8 cellular contexts compared by ENCODE assay signal in genomic region chr7:44123190-44124003, GRCh38. TPM values are rescaled to one million over a fixed set of nuclear protein-coding genes. Genes with fewer than 3 reads are reported as not detected.
DNase-seq lines count a peak whose midpoint lies in the region; ATAC-seq and TF ChIP-seq lines count a peak whose summit lies in the region.

Gene POLD2, minus strand, starts transcription at chr7:44123548. Its CDS starts 1,495 bp downstream, at chr7:44122053.

- in situ Hi-C loops in KBM-7 (cut with MboI; ENCODE audit: low pct_unique_long_range_greater_than_20kb, low sequenced_read_pairs) = no loop called here

- H3K9me3 ChIP-seq in muscle layer of duodenum (ENCODE audit: control insufficient read depth in 1 of 2, low read length in 2 of 2) = peaks cover 0 to 4% of the 10 kb centered on the region in 2 donors

- DNase-seq in DMS53 (lab: John Stamatoyannopoulos, UW) (peak; percentile 99), KBM-7 (peak; percentile 97)
- peak; percentile 99 for DNase-seq in activated T-cell treated with anti-CD3 and anti-CD28 coated beads, Interleukin-2, amount 50 U/mL, for 48 hours
- DNase-seq in stimulated activated CD8-positive, alpha-beta memory T cell treated with anti-CD3 and anti-CD28 coated beads, Interleukin-7, amount 100 ng/mL, for 4 hours (ENCODE audit: low read depth in 2 of 2) = peak; percentile 94 to 99

- H3K27ac ChIP-seq in muscle layer of duodenum (ENCODE audit: low read length) = peak within 1 kb of the TSS; percentile 80

- H3K4me3 ChIP-seq in muscle layer of duodenum (ENCODE audit: low read depth in 1 of 2, low read length in 2 of 2) = peak within 1 kb of the TSS; percentile 69 to 81

- H3K36me3 ChIP-seq in muscle layer of duodenum (ENCODE audit: control insufficient read depth in 1 of 2, insufficient read depth in 2 of 2, low read length in 2 of 2) = peaks cover 5 to 19% of the 10 kb centered on the region in 2 donors

- ATAC-seq in GM21717 (IDR thresholded peaks at IDR 0.05; ENCODE audit: unreplicated experiment) (peak; percentile 98), esophagus mucosa (peak; percentile 99)

- H3K4me1 ChIP-seq in muscle layer of duodenum (ENCODE audit: control insufficient read depth in 1 of 2, insufficient read depth in 2 of 2, low read length in 2 of 2) = peaks cover 6 to 18% of the 10 kb centered on the region in 2 donors

- no peaks in the 10 kb centered on the region for H3K27me3 ChIP-seq in muscle layer of duodenum (ENCODE audit: low read depth, low read length)

TF ChIP-seq in PFSK-1, 5 proteins besides CTCF, POLR2A, EP300 and RAD21:
- peak; percentile 74 for TF ChIP-seq POLR2AphosphoS5 (IDR thresholded peaks at IDR 0.05; ENCODE audit: low read depth, low read length)
- TF ChIP-seq SIN3A (IDR thresholded peaks at IDR 0.05; ENCODE audit: borderline replicate concordance, insufficient read depth, low read length) = no peak
- peak; percentile 42 for TF ChIP-seq FOXP2 (optimal IDR thresholded peaks at IDR 0.05; ENCODE audit: borderline replicate concordance, extremely low read depth, extremely low read length, insufficient read depth)
- no peak for TF ChIP-seq TAF1 (IDR thresholded peaks at IDR 0.05; ENCODE audit: borderline replicate concordance, insufficient read depth, low read length)
- TF ChIP-seq REST (IDR thresholded peaks at IDR 0.05; ENCODE audit: insufficient read depth in 1 of 2, low read depth in 2 of 2, low read length in 2 of 2) = no peak

RNA-seq across cellular contexts. Expression of gene POLD2, which starts in this region (rescaled TPM):
- polyA plus RNA-seq in PFSK-1 (2012; ENCODE audit: insufficient read length, low read depth) = 297 TPM
- total RNA-seq in esophagus mucosa = 104 TPM

Comparison
In these comparisons a context has a peak if more than half of its experiments do, and no peak if none do; other contexts are left out.
1. Peak in every context shown above with its lines: DNase-seq, ATAC-seq, H3K4me3 ChIP-seq and H3K27ac ChIP-seq.